Comparison of ENCODE assay signal across 18 cellular contexts in the genomic region with DNA sequence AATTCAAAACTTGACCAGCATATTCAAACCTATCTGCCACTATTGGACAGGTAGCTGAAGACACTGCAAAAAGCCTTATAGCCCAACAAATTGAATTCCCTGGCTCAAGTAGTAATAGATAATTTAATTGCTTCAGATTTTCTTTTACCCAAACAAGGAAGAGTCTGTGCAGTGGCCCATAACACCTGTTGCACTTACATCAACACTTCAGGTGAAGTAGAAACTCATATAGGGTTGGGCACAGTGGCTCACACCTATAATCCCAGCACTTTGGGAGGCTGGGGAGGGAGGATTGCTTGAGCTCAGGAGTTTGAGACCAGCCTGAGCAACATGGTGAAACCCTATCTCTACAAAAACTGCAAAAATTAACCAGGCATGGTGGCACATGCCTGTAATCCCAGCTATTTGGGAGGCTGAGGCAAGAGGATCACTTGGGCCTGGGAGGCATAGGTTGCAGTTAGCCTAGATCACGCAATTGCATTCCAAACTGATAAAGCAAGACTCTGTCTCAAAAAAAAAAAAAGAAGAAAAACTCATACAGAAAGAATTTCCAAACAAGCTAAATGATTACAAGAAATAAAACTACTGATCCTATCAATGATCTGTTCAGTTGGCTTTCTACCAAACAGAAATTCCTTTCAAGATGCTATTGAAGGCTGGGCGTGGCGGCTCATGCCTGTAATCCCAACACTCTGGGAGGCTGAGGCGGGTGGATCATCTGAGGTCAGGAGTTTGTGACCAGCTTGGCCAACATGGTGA. TPM values are rescaled to one million over a fixed set of nuclear protein-coding genes. Genes with fewer than 3 reads are reported as not detected.
DNase-seq lines count a peak whose midpoint lies in the region; ATAC-seq and TF ChIP-seq lines count a peak whose summit lies in the region.
"Had no signal": no experiment of that assay in that cellular context is flagged by ENCODE, and none has a peak within 500 bp of the region (broad histone marks: within the 10 kb centered on the region; RNA-seq: fewer than 3 reads in every experiment).

No MANE protein-coding gene starts in this region.

- TF ChIP-seq CTCF in fibroblast of lung (conservative IDR thresholded peaks at IDR 0.05 in 1 of 2, IDR thresholded peaks at IDR 0.05 in 1 of 2; ENCODE audit: low read depth in 1 of 2, low read length in 2 of 2): no peak

- no peak overlapping the region for H3K9ac ChIP-seq in fibroblast of lung (ENCODE audit: insufficient read depth, low read length)

- H3K79me2 ChIP-seq in fibroblast of lung (ENCODE audit: control insufficient read depth, insufficient read depth, low read length): no peaks in the 10 kb centered on the region

- H3K27ac ChIP-seq in SJSA1 (peak overlapping the region; percentile 76), fibroblast of lung (ENCODE audit: insufficient read depth, low read length) (peak overlapping the region; percentile 79)

- no peak overlapping the region for H2AFZ ChIP-seq in fibroblast of lung (ENCODE audit: low read length)

- H3K4me3 ChIP-seq in SJSA1 (no peak overlapping the region), fibroblast of lung (replicated peaks in 1 of 4; ENCODE audit: control extremely low read depth in 1 of 4, insufficient read depth in 1 of 4, low read depth in 3 of 4, low read length in 4 of 4) (no peak overlapping the region)
- H3K4me3 ChIP-seq: esophagus squamous epithelium had no signal

- no peaks in the 10 kb centered on the region for H3K27me3 ChIP-seq in SJSA1 (replicated peaks)
- H3K27me3 ChIP-seq in fibroblast of lung (ENCODE audit: control insufficient read depth, insufficient read depth, low read length): no peaks in the 10 kb centered on the region
- H3K27me3 ChIP-seq: esophagus squamous epithelium had no signal

- H3K4me2 ChIP-seq in fibroblast of lung (ENCODE audit: extremely low read depth, insufficient read depth, low read length): no peak overlapping the region

- H3K36me3 ChIP-seq in SJSA1: no peaks in the 10 kb centered on the region
- H3K36me3 ChIP-seq in fibroblast of lung (ENCODE audit: control insufficient read depth, insufficient read depth, low read length): no peaks in the 10 kb centered on the region
- H3K36me3 ChIP-seq: esophagus squamous epithelium had no signal

- H3K4me1 ChIP-seq in SJSA1 (replicated peaks): peaks cover 30% of the 10 kb centered on the region
- peaks cover 8% of the 10 kb centered on the region for H3K4me1 ChIP-seq in fibroblast of lung (ENCODE audit: control insufficient read depth, extremely low read depth, insufficient read depth, low read length)

- DNase-seq in ELR (ENCODE audit: low read depth): peak; percentile 99
- peak; percentile 43 to 50 for DNase-seq in SJSA1 (ENCODE audit: low read depth in 1 of 2, low spot score in 2 of 2)
- peak; percentile 38 to 85 for DNase-seq in fibroblast of lung (ENCODE audit: low read depth in 2 of 2)
- peak; percentile 95 for DNase-seq in renal cortical epithelial cell (ENCODE audit: low read depth)
- DNase-seq in SKM-1 (lab: John Stamatoyannopoulos, UW; ENCODE audit: unreplicated experiment): no peak
- no peak for DNase-seq in HT-29 (ENCODE audit: low spot score)
- DNase-seq: activated CD8-positive, alpha-beta T cell treated with anti-CD3 and anti-CD28 coated beads for 36 hours; activated naive CD4-positive, alpha-beta T cell; CD8-positive, alpha-beta T cell; esophagus squamous epithelium; NCI-H146; NCI-H524 treated with DMSO at 0.1 percent for 48 hours; retina had no signal

- no peak for ATAC-seq in HG03280 (IDR thresholded peaks at IDR 0.05; ENCODE audit: unreplicated experiment)
- ATAC-seq in HG03139 (IDR thresholded peaks at IDR 0.05; ENCODE audit: unreplicated experiment): no peak
- ATAC-seq: Right ventricle myocardium inferior had no signal

- H3K9me3 ChIP-seq in SJSA1 (replicated peaks) (no peaks in the 10 kb centered on the region), fibroblast of lung (ENCODE audit: control insufficient read depth, insufficient read depth, low read depth, low read length) (no peaks in the 10 kb centered on the region)
- H3K9me3 ChIP-seq: esophagus squamous epithelium had no signal

- H4K20me1 ChIP-seq in fibroblast of lung (ENCODE audit: control insufficient read depth, extremely low read depth, insufficient read depth, low read length): no peaks in the 10 kb centered on the region

RNA-seq across cellular contexts. Expression of a gene that starts 9.5 kb away (rescaled TPM):
- not detected in 2 replicates for total RNA-seq in SJSA1 (2014; rRNA removed; shearing (Covaris generic))
- total RNA-seq in fibroblast of lung (0.26 and 0.99 TPM in 2 replicates), renal cortical epithelial cell (1.9 and 7.6 TPM in 2 replicates)
- 1.4 TPM in 2 replicates for polyA plus RNA-seq in fibroblast of lung
- 2.0 and 3.0 TPM in 2 replicates for polyA plus RNA-seq in fibroblast of lung (2012)
- polyA minus RNA-seq in fibroblast of lung (ENCODE audit: low replicate concordance): 0.63 TPM in 1 of 2 replicates, not detected in the other
- not detected in 2 replicates for total RNA-seq in HT-29 (2014; rRNA removed; shearing (Covaris generic))
- total RNA-seq: activated CD8-positive, alpha-beta T cell treated with anti-CD3 and anti-CD28 coated beads for 36 hours; CD8-positive, alpha-beta T cell; myocyte had no signal
- polyA plus RNA-seq: IgD-negative memory B cell had no signal

RNA-seq across cellular contexts. Expression of a gene that starts 32.5 kb away (rescaled TPM):
- total RNA-seq in SJSA1 (2014; rRNA removed; shearing (Covaris generic)): 23.5 and 46.9 TPM in 2 replicates
- 20.8 and 24.8 TPM in 2 replicates for total RNA-seq in fibroblast of lung
- polyA plus RNA-seq in fibroblast of lung: 97.2 and 174 TPM in 2 replicates
- 67.6 and 112 TPM in 2 replicates for polyA plus RNA-seq in fibroblast of lung (2012)
- polyA minus RNA-seq in fibroblast of lung (ENCODE audit: low replicate concordance): 10.2 and 60.4 TPM in 2 replicates
- total RNA-seq in renal cortical epithelial cell: 17.2 and 21.5 TPM in 2 replicates
- 81.1 and 85.9 TPM in 2 replicates for total RNA-seq in HT-29 (2014; rRNA removed; shearing (Covaris generic))

RNA-seq across cellular contexts. Expression of a gene that starts 39.3 kb away (rescaled TPM):
- total RNA-seq in SJSA1 (2014; rRNA removed; shearing (Covaris generic)): not detected in 2 replicates
- total RNA-seq in fibroblast of lung: not detected in 2 replicates
- not detected in 2 replicates for polyA plus RNA-seq in fibroblast of lung
- not detected in 2 replicates for polyA plus RNA-seq in fibroblast of lung (2012)
- polyA minus RNA-seq in fibroblast of lung (ENCODE audit: low replicate concordance): not detected in 2 replicates
- total RNA-seq in renal cortical epithelial cell: not detected in 2 replicates
- 0.08 TPM in 1 of 2 replicates, not detected in the other for total RNA-seq in HT-29 (2014; rRNA removed; shearing (Covaris generic))
- total RNA-seq: activated CD8-positive, alpha-beta T cell treated with anti-CD3 and anti-CD28 coated beads for 36 hours; CD8-positive, alpha-beta T cell; esophagus squamous epithelium; myocyte; Right ventricle myocardium inferior had no signal
- polyA plus RNA-seq: IgD-negative memory B cell had no signal

RNA-seq across cellular contexts. Expression of a gene that starts 41.9 kb away (rescaled TPM):
- 51.2 and 76.8 TPM in 2 replicates for total RNA-seq in SJSA1 (2014; rRNA removed; shearing (Covaris generic))
- total RNA-seq in fibroblast of lung (80.9 and 90.3 TPM in 2 replicates), renal cortical epithelial cell (77.4 and 82.0 TPM in 2 replicates)
- 137 and 183 TPM in 2 replicates for polyA plus RNA-seq in fibroblast of lung
- 152 and 213 TPM in 2 replicates for polyA plus RNA-seq in fibroblast of lung (2012)
- polyA minus RNA-seq in fibroblast of lung (ENCODE audit: low replicate concordance): 208 and 507 TPM in 2 replicates
- total RNA-seq in HT-29 (2014; rRNA removed; shearing (Covaris generic)): 143 and 161 TPM in 2 replicates

RNA-seq across cellular contexts. Expression of a gene that starts 47.0 kb away (rescaled TPM):
- 0.29 TPM in 1 of 2 replicates, not detected in the other for total RNA-seq in SJSA1 (2014; rRNA removed; shearing (Covaris generic))
- total RNA-seq in fibroblast of lung (not detected in 2 replicates), renal cortical epithelial cell (23.3 and 108 TPM in 2 replicates)
- polyA plus RNA-seq in fibroblast of lung: 0.14 and 0.15 TPM in 2 replicates
- polyA plus RNA-seq in fibroblast of lung (2012): 0.22 and 0.28 TPM in 2 replicates
- polyA minus RNA-seq in fibroblast of lung (ENCODE audit: low replicate concordance): not detected in 2 replicates
- 6.1 and 6.2 TPM in 2 replicates for total RNA-seq in HT-29 (2014; rRNA removed; shearing (Covaris generic))
- total RNA-seq: activated CD8-positive, alpha-beta T cell treated with anti-CD3 and anti-CD28 coated beads for 36 hours; CD8-positive, alpha-beta T cell had no signal
- polyA plus RNA-seq: IgD-negative memory B cell had no signal

Comparison
In these comparisons a context has a peak if more than half of its experiments do, and no peak if none do; other contexts are left out.
1. DNase-seq: peak in ELR (single experiment), SJSA1 (2 of 2), fibroblast of lung (2 of 2) and renal cortical epithelial cell (single experiment); none in SKM-1 (single experiment) and HT-29 (single experiment).